17 cellular contexts compared by ENCODE assay signal in the genomic region with DNA sequence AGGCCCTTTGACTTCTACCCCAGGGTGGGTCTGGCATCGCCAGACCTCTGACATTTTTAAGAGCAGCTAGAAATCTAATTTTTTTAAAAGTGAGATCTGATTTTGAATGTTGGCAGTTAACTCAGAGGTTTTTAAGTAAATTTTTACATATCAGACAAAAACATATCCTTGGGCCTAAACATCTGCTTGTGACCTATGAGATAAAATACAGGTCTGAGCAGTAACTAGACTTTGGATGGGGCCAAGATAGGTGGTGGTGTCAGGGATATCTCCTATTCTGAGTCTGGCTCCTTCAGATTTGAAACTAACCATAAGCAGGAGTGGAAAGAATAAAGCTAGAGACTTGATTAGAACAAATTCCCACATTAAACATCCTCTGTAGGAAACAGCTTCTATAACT. TPM values are rescaled to one million over a fixed set of nuclear protein-coding genes. Genes with fewer than 3 reads are reported as not detected.
DNase-seq lines count a peak whose midpoint lies in the region; ATAC-seq and TF ChIP-seq lines count a peak whose summit lies in the region.
"Had no signal": no experiment of that assay in that cellular context is flagged by ENCODE, and none has a peak within 500 bp of the region (broad histone marks: within the 10 kb centered on the region; RNA-seq: fewer than 3 reads in every experiment).

No MANE protein-coding gene starts in this region.

- no peaks in the 10 kb centered on the region for H3K27me3 Mint-ChIP-seq in CD4-positive, CD25-positive, alpha-beta regulatory T cell
- no peaks in the 10 kb centered on the region for H3K27me3 Mint-ChIP-seq in CD8-positive, alpha-beta T cell (ENCODE audit: low read depth)
- H3K27me3 Mint-ChIP-seq in T-helper 17 cell (no peaks in the 10 kb centered on the region), immature natural killer cell (ENCODE audit: low read depth in 3 of 3) (peaks cover 0 to 3% (median 0%) of the 10 kb centered on the region in 3 donors)
- H3K27me3 Mint-ChIP-seq: CD4-positive, alpha-beta T cell had no signal

- peak overlapping the region in 3 of 4 donors; percentile 1 to 38 (median 19) for H3K4me3 Mint-ChIP-seq in CD4-positive, CD25-positive, alpha-beta regulatory T cell
- no peak overlapping the region for H3K4me3 Mint-ChIP-seq in CD8-positive, alpha-beta T cell
- no peak overlapping the region for H3K4me3 Mint-ChIP-seq in T-helper 17 cell
- peak overlapping the region in 1 of 5 donors; percentile 7 for H3K4me3 Mint-ChIP-seq in immature natural killer cell
- H3K4me3 Mint-ChIP-seq: CD4-positive, alpha-beta T cell had no signal

- no peak for DNase-seq in CD4-positive, CD25-positive, alpha-beta regulatory T cell
- DNase-seq in CD8-positive, alpha-beta T cell, result no peak
- DNase-seq in T-helper 17 cell, result no peak
- no peak for DNase-seq in immature natural killer cell
- DNase-seq in dorsolateral prefrontal cortex, result no peak
- no peak for DNase-seq in right cardiac atrium
- DNase-seq: Calu3; CD4-positive, alpha-beta T cell; DMS79; MM.1S; NCI-H1105 treated with DMSO at 0.1 percent for 48 hours; NCI-H1694 treated with DMSO at 0.1 percent for 48 hours; NCI-H226; NCI-H524 treated with DMSO at 0.1 percent for 48 hours; Peyer's patch had no signal

- H3K4me3 ChIP-seq in CD4-positive, CD25-positive, alpha-beta regulatory T cell (ENCODE audit: low read depth, low read length), result no peak overlapping the region
- H3K4me3 ChIP-seq in CD8-positive, alpha-beta T cell (ENCODE audit: low read depth, low read length), result no peak overlapping the region
- no peak overlapping the region for H3K4me3 ChIP-seq in dorsolateral prefrontal cortex
- H3K4me3 ChIP-seq in right cardiac atrium (ENCODE audit: low read length), result no peak overlapping the region
- H3K4me3 ChIP-seq: Peyer's patch had no signal

- H3K9me3 Mint-ChIP-seq in CD4-positive, CD25-positive, alpha-beta regulatory T cell, result no peaks in the 10 kb centered on the region
- H3K9me3 Mint-ChIP-seq in CD8-positive, alpha-beta T cell, result no peaks in the 10 kb centered on the region
- no peaks in the 10 kb centered on the region for H3K9me3 Mint-ChIP-seq in immature natural killer cell
- H3K9me3 Mint-ChIP-seq: CD4-positive, alpha-beta T cell had no signal

- H3K36me3 ChIP-seq in CD4-positive, CD25-positive, alpha-beta regulatory T cell (ENCODE audit: control insufficient read depth, insufficient read depth, low read length), result no peaks in the 10 kb centered on the region
- H3K36me3 ChIP-seq in CD8-positive, alpha-beta T cell (ENCODE audit: insufficient read depth, low read length), result no peaks in the 10 kb centered on the region
- H3K36me3 ChIP-seq: Peyer's patch had no signal

- H3K27me3 ChIP-seq in CD4-positive, CD25-positive, alpha-beta regulatory T cell (ENCODE audit: control insufficient read depth, insufficient read depth, low read length), result no peaks in the 10 kb centered on the region
- H3K27me3 ChIP-seq in CD8-positive, alpha-beta T cell (ENCODE audit: insufficient read depth, low read length), result no peaks in the 10 kb centered on the region
- H3K27me3 ChIP-seq in dorsolateral prefrontal cortex (no peaks in the 10 kb centered on the region), right cardiac atrium (ENCODE audit: control insufficient read depth, insufficient read depth) (no peaks in the 10 kb centered on the region)
- H3K27me3 ChIP-seq: Peyer's patch had no signal

- WGBS in right cardiac atrium, result 99% methylated on average over 1 of the region's 1 CpG

- H3K9me3 ChIP-seq in CD4-positive, CD25-positive, alpha-beta regulatory T cell (ENCODE audit: control insufficient read depth in 2 of 2, low read length in 2 of 2), result no peaks in the 10 kb centered on the region
- no peaks in the 10 kb centered on the region for H3K9me3 ChIP-seq in CD8-positive, alpha-beta T cell (ENCODE audit: low read length)
- H3K9me3 ChIP-seq in T-helper 17 cell (ENCODE audit: control insufficient read depth, low read length, poor library complexity, severe bottlenecking) (no peaks in the 10 kb centered on the region), right cardiac atrium (ENCODE audit: control insufficient read depth, low read length) (no peaks in the 10 kb centered on the region)
- H3K9me3 ChIP-seq: Peyer's patch had no signal

- peaks cover 74% of the 10 kb centered on the region for H3K4me1 ChIP-seq in CD4-positive, CD25-positive, alpha-beta regulatory T cell (ENCODE audit: control insufficient read depth, insufficient read depth, low read length, poor library complexity, severe bottlenecking)
- H3K4me1 ChIP-seq in CD8-positive, alpha-beta T cell (ENCODE audit: insufficient read depth, low read length), result peaks cover 80% of the 10 kb centered on the region
- peaks cover 18% of the 10 kb centered on the region for H3K4me1 ChIP-seq in right cardiac atrium (ENCODE audit: control insufficient read depth, insufficient read depth, low read length)

- no peak for TF ChIP-seq CTCF in CD8-positive, alpha-beta T cell (IDR thresholded peaks at IDR 0.05)
- TF ChIP-seq CTCF in dorsolateral prefrontal cortex (IDR thresholded peaks at IDR 0.05 in 54 of 56, conservative IDR thresholded peaks at IDR 0.05 in 2 of 56; ENCODE audit: low read depth in 1 of 56, partially characterized antibody in 56 of 56), result no peak

- CTCF ChIA-PET in CD8-positive, alpha-beta T cell (lab: Charles Lee), result interaction anchor here (1.0 to 5.4 kb wide), 3 partner anchors 11 to 30 kb away, joined by 3 to 16 read pairs (median 5); no protein-coding TSS in a partner anchor

- H3K27ac ChIP-seq in CD4-positive, CD25-positive, alpha-beta regulatory T cell (ENCODE audit: insufficient read depth, low read length, poor library complexity, severe bottlenecking), result no peak overlapping the region
- H3K27ac ChIP-seq in CD8-positive, alpha-beta T cell (ENCODE audit: low read depth, low read length), result no peak overlapping the region
- H3K27ac ChIP-seq in dorsolateral prefrontal cortex (no peak overlapping the region), right cardiac atrium (ENCODE audit: low read length) (no peak overlapping the region)
- H3K27ac ChIP-seq: Peyer's patch had no signal

- ATAC-seq in CD4-positive, CD25-positive, alpha-beta regulatory T cell (ENCODE audit: low read depth in 2 of 2), result no peak
- ATAC-seq in CD8-positive, alpha-beta T cell, result no peak
- ATAC-seq in T-helper 17 cell (no peak), GM19463 (IDR thresholded peaks at IDR 0.05; ENCODE audit: unreplicated experiment) (no peak), right cardiac atrium (no peak)
- ATAC-seq: Right ventricle myocardium inferior had no signal

- POLR2A ChIA-PET in CD8-positive, alpha-beta T cell (lab: Charles Lee), result interaction anchor here (1.3 to 2.7 kb wide), 2 partner anchors 15 to 18 kb away, joined by 4 to 18 read pairs; a partner anchor contains a TSS

- H3K4me1 Mint-ChIP-seq in CD4-positive, CD25-positive, alpha-beta regulatory T cell, result peaks cover 43 to 93% (median 83%) of the 10 kb centered on the region in 4 donors
- peaks cover 90% of the 10 kb centered on the region for H3K4me1 Mint-ChIP-seq in CD8-positive, alpha-beta T cell (ENCODE audit: low read depth)
- peaks cover 73% of the 10 kb centered on the region for H3K4me1 Mint-ChIP-seq in T-helper 17 cell
- H3K4me1 Mint-ChIP-seq in immature natural killer cell, result peaks cover 87 to 94% of the 10 kb centered on the region in 2 donors

- H3K36me3 Mint-ChIP-seq in CD4-positive, CD25-positive, alpha-beta regulatory T cell, result no peaks in the 10 kb centered on the region
- H3K36me3 Mint-ChIP-seq in CD8-positive, alpha-beta T cell, result peaks cover 14% of the 10 kb centered on the region
- peaks cover 5% of the 10 kb centered on the region for H3K36me3 Mint-ChIP-seq in T-helper 17 cell (ENCODE audit: low read depth)
- no peaks in the 10 kb centered on the region for H3K36me3 Mint-ChIP-seq in immature natural killer cell

- peak overlapping the region in 1 of 3 donors; percentile 90 for H3K27ac Mint-ChIP-seq in CD4-positive, CD25-positive, alpha-beta regulatory T cell
- peak overlapping the region; percentile 15 for H3K27ac Mint-ChIP-seq in CD8-positive, alpha-beta T cell
- peak overlapping the region; percentile 77 for H3K27ac Mint-ChIP-seq in T-helper 17 cell
- H3K27ac Mint-ChIP-seq in immature natural killer cell, result peak overlapping the region; percentile 13 to 79 (median 52)

- intact Hi-C loops in CD8-positive, alpha-beta T cell (cut with DNase I, micrococcal nuclease), result no loop called here
- intact Hi-C loops in dorsolateral prefrontal cortex (cut with DNase I) (no loop called here), right cardiac atrium (cut with DNase I) (no loop called here)

RNA-seq across cellular contexts. Expression of a gene that starts 17.6 kb away (rescaled TPM):
- 170 TPM for total RNA-seq in CD4-positive, CD25-positive, alpha-beta regulatory T cell
- 100 to 1,000 TPM; 160 to 216 (median 194) TPM for polyA plus RNA-seq in CD4-positive, CD25-positive, alpha-beta regulatory T cell
- 100 to 1,000 TPM; 110 to 113 TPM for total RNA-seq in CD8-positive, alpha-beta T cell
- total RNA-seq in T-helper 17 cell, result 100 to 1,000 TPM; 120 to 137 TPM
- 100 to 1,000 TPM; 271 to 323 (median 273) TPM for polyA plus RNA-seq in immature natural killer cell
- 100 to 1,000 TPM in 2 of 120 experiments, 10 to 100 TPM in 118; 61.1 to 134 (median 75.9) TPM for total RNA-seq in dorsolateral prefrontal cortex
- total RNA-seq in right cardiac atrium, result 100 to 1,000 TPM in 3 of 4 donors, 10 to 100 TPM in 1; 98.6 to 136 (median 110) TPM
- 137 TPM for polyA plus RNA-seq in right cardiac atrium

Comparison
In these comparisons a context has a peak if more than half of its experiments do, and no peak if none do; other contexts are left out.
1. H3K4me3 Mint-ChIP-seq: peak in CD4-positive, CD25-positive, alpha-beta regulatory T cell (3 of 4); none in CD8-positive, alpha-beta T cell (single experiment) and T-helper 17 cell (single experiment).